10 cellular contexts compared by ENCODE assay signal in genomic region chr7:11373546-11374142, GRCh38.
DNase-seq lines count a peak whose midpoint lies in the region; ATAC-seq, FAIRE-seq and TF ChIP-seq lines count a peak whose summit lies in the region.
"Had no signal": no experiment of that assay in that cellular context is flagged by ENCODE, and none has a peak within 500 bp of the region (broad histone marks: within the 10 kb centered on the region; RNA-seq: fewer than 3 reads in every experiment).

No MANE protein-coding gene starts in this region.

- CTCF ChIA-PET in activated CD4-positive, alpha-beta T cell treated with anti-CD3 and anti-CD28 coated beads for 36 hours (lab: Charles Lee), result interaction anchor here (1.3 to 1.6 kb wide), 2 partner anchors 30 to 345 kb away, joined by 3 read pairs; no protein-coding TSS in a partner anchor
- CTCF ChIA-PET in T-cell (lab: Charles Lee), result no interaction called here

- no peak overlapping the region for H3K27ac Mint-ChIP-seq in activated CD4-positive, alpha-beta T cell treated with anti-CD3 and anti-CD28 coated beads for 36 hours
- no peak overlapping the region for H3K27ac Mint-ChIP-seq in T-cell
- no peak overlapping the region for H3K27ac Mint-ChIP-seq in mesothelial cell of epicardium
- H3K27ac Mint-ChIP-seq: stimulated activated naive CD8-positive, alpha-beta T cell treated with anti-CD3 and anti-CD28 coated beads, Interleukin-15, Interleukin-2, amounts not matched to agents 100 ng/mL and 50 ng/mL, for 24 hours; T-helper 2 cell treated with Interferon-gamma antibody and Interleukin-4, amounts not matched to agents 5 μg/mL and 100 μg/mL, for 36 hours had no signal

- no peak overlapping the region for H3K4me3 Mint-ChIP-seq in activated CD4-positive, alpha-beta T cell treated with anti-CD3 and anti-CD28 coated beads for 36 hours
- no peak overlapping the region for H3K4me3 Mint-ChIP-seq in T-cell
- H3K4me3 Mint-ChIP-seq in mesothelial cell of epicardium, result no peak overlapping the region
- H3K4me3 Mint-ChIP-seq: stimulated activated naive CD8-positive, alpha-beta T cell treated with anti-CD3 and anti-CD28 coated beads, Interleukin-15, Interleukin-2, amounts not matched to agents 100 ng/mL and 50 ng/mL, for 24 hours; T-helper 2 cell treated with Interferon-gamma antibody and Interleukin-4, amounts not matched to agents 5 μg/mL and 100 μg/mL, for 36 hours had no signal

- ATAC-seq in GM18870 (IDR thresholded peaks at IDR 0.05; ENCODE audit: unreplicated experiment) (no peak), T-cell (replicated peaks in 1 of 4) (no peak)
- ATAC-seq in activated CD4-positive, alpha-beta T cell treated with anti-CD3 and anti-CD28 coated beads for 36 hours, result no peak

- POLR2A ChIA-PET in activated CD4-positive, alpha-beta T cell treated with anti-CD3 and anti-CD28 coated beads for 36 hours (lab: Charles Lee), result no interaction called here
- POLR2A ChIA-PET in T-cell (lab: Charles Lee), result no interaction called here

- no peaks in the 10 kb centered on the region for H3K9me3 Mint-ChIP-seq in activated CD4-positive, alpha-beta T cell treated with anti-CD3 and anti-CD28 coated beads for 36 hours (ENCODE audit: low read depth)
- H3K9me3 Mint-ChIP-seq in T-cell, result no peaks in the 10 kb centered on the region
- no peaks in the 10 kb centered on the region for H3K9me3 Mint-ChIP-seq in mesothelial cell of epicardium
- H3K9me3 Mint-ChIP-seq: stimulated activated naive CD8-positive, alpha-beta T cell treated with anti-CD3 and anti-CD28 coated beads, Interleukin-15, Interleukin-2, amounts not matched to agents 100 ng/mL and 50 ng/mL, for 24 hours; T-helper 2 cell treated with Interferon-gamma antibody and Interleukin-4, amounts not matched to agents 5 μg/mL and 100 μg/mL, for 36 hours had no signal

- no peaks in the 10 kb centered on the region for H3K36me3 Mint-ChIP-seq in activated CD4-positive, alpha-beta T cell treated with anti-CD3 and anti-CD28 coated beads for 36 hours (ENCODE audit: low read depth)
- H3K36me3 Mint-ChIP-seq in T-cell (no peaks in the 10 kb centered on the region), mesothelial cell of epicardium (no peaks in the 10 kb centered on the region)

- DNase-seq in GM13977 (ENCODE audit: low spot score) (no peak), NCI-H524 treated with DMSO at 0.1 percent for 48 hours (lab: John Stamatoyannopoulos, UW) (peak; percentile 1), epithelial cell of esophagus (ENCODE audit: low read depth) (peak; percentile 22), T-cell (no peak), mesothelial cell of epicardium (ENCODE audit: low spot score in 2 of 2, unreplicated experiment in 2 of 2) (no peak)
- no peak for DNase-seq in activated CD4-positive, alpha-beta T cell treated with anti-CD3 and anti-CD28 coated beads for 36 hours

- intact Hi-C loops in activated CD4-positive, alpha-beta T cell treated with anti-CD3 and anti-CD28 coated beads for 36 hours (cut with DNase I, micrococcal nuclease), result loop anchor here in 1 of 2 experiments (5.0 kb wide), 1 partner anchor 949 kb away; no protein-coding TSS in a partner anchor

- peak; percentile 89 for FAIRE-seq in A204.1 (lab: Jason Lieb, UNC)

- H3K27me3 Mint-ChIP-seq in activated CD4-positive, alpha-beta T cell treated with anti-CD3 and anti-CD28 coated beads for 36 hours, result no peaks in the 10 kb centered on the region
- H3K27me3 Mint-ChIP-seq in T-cell (no peaks in the 10 kb centered on the region), mesothelial cell of epicardium (ENCODE audit: low read depth) (no peaks in the 10 kb centered on the region)
- H3K27me3 Mint-ChIP-seq: stimulated activated naive CD8-positive, alpha-beta T cell treated with anti-CD3 and anti-CD28 coated beads, Interleukin-15, Interleukin-2, amounts not matched to agents 100 ng/mL and 50 ng/mL, for 24 hours had no signal

- H3K4me1 Mint-ChIP-seq in activated CD4-positive, alpha-beta T cell treated with anti-CD3 and anti-CD28 coated beads for 36 hours, result no peaks in the 10 kb centered on the region
- no peaks in the 10 kb centered on the region for H3K4me1 Mint-ChIP-seq in T-cell
- H3K4me1 Mint-ChIP-seq in mesothelial cell of epicardium, result peaks cover 6% of the 10 kb centered on the region

- H3K4me3 ChIP-seq in epithelial cell of esophagus (ENCODE audit: low read length), result no peak overlapping the region

- TF ChIP-seq CTCF in GM13977 (IDR thresholded peaks at IDR 0.05; ENCODE audit: extremely low read depth, insufficient read depth, missing control alignments) (peak; percentile 47), epithelial cell of esophagus (IDR thresholded peaks at IDR 0.05; ENCODE audit: insufficient read depth, low read depth, low read length, missing control alignments) (peak; percentile 50), mesothelial cell of epicardium (IDR thresholded peaks at IDR 0.05; ENCODE audit: unreplicated experiment) (no peak)

- in situ Hi-C loops in GM13977 (cut with MboI; ENCODE audit: low pct_unique_long_range_greater_than_20kb, low sequenced_read_pairs, unreplicated experiment), result no loop called here

Comparison
In these comparisons a context has a peak if more than half of its experiments do, and no peak if none do; other contexts are left out.
1. DNase-seq: peak in NCI-H524 treated with DMSO at 0.1 percent for 48 hours (single experiment) and epithelial cell of esophagus (single experiment); none in GM13977 (single experiment), activated CD4-positive, alpha-beta T cell treated with anti-CD3 and anti-CD28 coated beads for 36 hours (single experiment), T-cell (0 of 34) and mesothelial cell of epicardium (0 of 2).